Comparison of ENCODE assay signal across 8 cellular contexts in the genomic region with DNA sequence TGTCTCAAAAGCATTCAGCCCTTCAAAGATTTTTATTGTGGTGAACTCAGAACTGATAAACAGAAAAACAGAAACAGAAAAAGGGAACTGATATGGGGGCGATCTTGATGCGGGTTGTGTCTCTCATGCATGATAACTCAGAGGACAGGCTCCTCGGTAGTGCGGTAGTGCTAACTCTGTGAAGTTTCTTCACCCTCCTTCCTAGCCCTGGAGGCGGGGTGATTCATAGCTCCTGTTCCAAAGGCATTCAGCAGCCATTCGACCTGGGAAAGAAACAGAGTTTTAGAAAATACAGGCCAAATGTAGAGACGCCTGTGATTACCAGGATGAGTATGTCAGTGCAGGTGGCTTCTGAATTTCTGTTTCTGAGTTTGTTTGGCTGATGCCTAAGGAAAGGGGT. TPM values are rescaled to one million over a fixed set of nuclear protein-coding genes. Genes with fewer than 3 reads are reported as not detected.
DNase-seq lines count a peak whose midpoint lies in the region; ATAC-seq and TF ChIP-seq lines count a peak whose summit lies in the region.

No MANE protein-coding gene starts in this region.

- peaks cover 26% of the 10 kb centered on the region for H3K36me3 Mint-ChIP-seq in activated T-helper 17 cell treated with anti-CD3 and anti-CD28 coated beads, Interleukin-2, amount 50 U/mL, for 72 hours (ENCODE audit: low read depth)
- H3K36me3 Mint-ChIP-seq in osteocyte (ENCODE audit: unreplicated experiment) = no peaks in the 10 kb centered on the region

- H3K4me1 Mint-ChIP-seq in activated T-helper 17 cell treated with anti-CD3 and anti-CD28 coated beads, Interleukin-2, amount 50 U/mL, for 72 hours = peaks cover 41% of the 10 kb centered on the region
- peaks cover 38% of the 10 kb centered on the region for H3K4me1 Mint-ChIP-seq in osteocyte (ENCODE audit: unreplicated experiment)

- H3K4me3 Mint-ChIP-seq in activated T-helper 17 cell treated with anti-CD3 and anti-CD28 coated beads, Interleukin-2, amount 50 U/mL, for 72 hours = peak overlapping the region; percentile 87
- no peak overlapping the region for H3K4me3 Mint-ChIP-seq in osteocyte (ENCODE audit: unreplicated experiment)

- no peaks in the 10 kb centered on the region for H3K9me3 Mint-ChIP-seq in activated T-helper 17 cell treated with anti-CD3 and anti-CD28 coated beads, Interleukin-2, amount 50 U/mL, for 72 hours
- no peaks in the 10 kb centered on the region for H3K9me3 Mint-ChIP-seq in osteocyte (ENCODE audit: unreplicated experiment)

- no peak for TF ChIP-seq CTCF in osteocyte (IDR thresholded peaks at IDR 0.05)

- in situ Hi-C loops in G401 (cut with HindIII; ENCODE audit: low sequenced_read_pairs) = no loop called here

- H3K27ac Mint-ChIP-seq in activated T-helper 17 cell treated with anti-CD3 and anti-CD28 coated beads, Interleukin-2, amount 50 U/mL, for 72 hours = peak overlapping the region; percentile 85
- peak overlapping the region; percentile 1 for H3K27ac Mint-ChIP-seq in osteocyte (ENCODE audit: unreplicated experiment)

- DNase-seq in osteocyte (ENCODE audit: extremely low spot score, unreplicated experiment) (no peak), T-helper 9 cell (no peak), G401 (ENCODE audit: low spot score) (no peak), amniotic stem cell (lab: John Stamatoyannopoulos, UW) (no peak)

- ATAC-seq in GM18511 (IDR thresholded peaks at IDR 0.05; ENCODE audit: unreplicated experiment) (peak; percentile 54), HG02852 (IDR thresholded peaks at IDR 0.05; ENCODE audit: unreplicated experiment) (peak; percentile 72), GM21717 (IDR thresholded peaks at IDR 0.05; ENCODE audit: unreplicated experiment) (no peak)
- peak; percentile 71 for ATAC-seq in activated T-helper 17 cell treated with anti-CD3 and anti-CD28 coated beads, Interleukin-2, amount 50 U/mL, for 72 hours (replicated peaks)

- peaks cover 9% of the 10 kb centered on the region for H3K27me3 Mint-ChIP-seq in activated T-helper 17 cell treated with anti-CD3 and anti-CD28 coated beads, Interleukin-2, amount 50 U/mL, for 72 hours
- no peaks in the 10 kb centered on the region for H3K27me3 Mint-ChIP-seq in osteocyte (ENCODE audit: unreplicated experiment)

RNA-seq across cellular contexts. Expression of a gene that starts 5.5 kb away (rescaled TPM):
- total RNA-seq in activated T-helper 17 cell treated with anti-CD3 and anti-CD28 coated beads, Interleukin-2, amount 50 U/mL, for 72 hours = 100 to 1,000 TPM; 173 to 375 TPM
- total RNA-seq in osteocyte = 63.6 and 70.3 TPM in 2 replicates
- not detected in 2 replicates for total RNA-seq in G401 (2014; rRNA removed; shearing (Covaris generic))

Comparison
In these comparisons a context has a peak if more than half of its experiments do, and no peak if none do; other contexts are left out.
1. RNA of a gene that starts 5.5 kb away (total RNA-seq): 173 to 375 TPM in activated T-helper 17 cell treated with anti-CD3 and anti-CD28 coated beads, Interleukin-2, amount 50 U/mL, for 72 hours and 63.6 to 70.3 TPM in osteocyte; not detected in G401; every median in the first group is over 10 times any median in the second.